ENCODE assay signal across 16 cellular contexts in genomic region chr16:25553711-25554436, GRCh38.
DNase-seq lines count a peak whose midpoint lies in the region; TF ChIP-seq lines count a peak whose summit lies in the region.
"Had no signal": no experiment of that assay in that cellular context is flagged by ENCODE, and none has a peak within 500 bp of the region (broad histone marks: within the 10 kb centered on the region; RNA-seq: fewer than 3 reads in every experiment).

No MANE protein-coding gene starts in this region.

- H3K4me1 ChIP-seq in endodermal cell (ENCODE audit: control insufficient read depth, insufficient read depth, low read length): no peaks in the 10 kb centered on the region
- peaks cover 15% of the 10 kb centered on the region for H3K4me1 ChIP-seq in neural progenitor cell
- no peaks in the 10 kb centered on the region for H3K4me1 ChIP-seq in MM.1S (ENCODE audit: low read length)
- H3K4me1 ChIP-seq: heart left ventricle had no signal

- no peaks in the 10 kb centered on the region for H3K27me3 ChIP-seq in endodermal cell (ENCODE audit: control insufficient read depth, insufficient read depth, low read length, poor library complexity, severe bottlenecking)
- H3K27me3 ChIP-seq in neural progenitor cell: no peaks in the 10 kb centered on the region
- H3K27me3 ChIP-seq in MM.1S (replicated peaks; ENCODE audit: insufficient read depth, low read length): no peaks in the 10 kb centered on the region

- 93 to 95% methylated on average over 2 to 4 of the region's 4 CpGs for WGBS in endodermal cell (ENCODE audit: insufficient coverage in 1 of 2, insufficient read length in 1 of 2), 2 experiments

- H3K9ac ChIP-seq in endodermal cell (ENCODE audit: extremely low read depth, low read length, poor library complexity, severe bottlenecking) (no peak overlapping the region), neural progenitor cell (no peak overlapping the region), MM.1S (ENCODE audit: low read length) (no peak overlapping the region)

- H3K4me3 Mint-ChIP-seq in endodermal cell (no peak overlapping the region), neural progenitor cell (no peak overlapping the region)
- H3K4me3 Mint-ChIP-seq: activated CD4-positive, alpha-beta T cell treated with anti-CD3 and anti-CD28 coated beads for 36 hours; T-cell had no signal

- peak overlapping the region; percentile 32 for H2AFZ ChIP-seq in neural progenitor cell (replicated peaks)
- H2AFZ ChIP-seq in MM.1S (ENCODE audit: low read length): no peak overlapping the region

- H3K36me3 ChIP-seq in endodermal cell (ENCODE audit: control insufficient read depth, insufficient read depth, low read length) (no peaks in the 10 kb centered on the region), neural progenitor cell (no peaks in the 10 kb centered on the region), MM.1S (replicated peaks; ENCODE audit: insufficient read depth, low read length) (no peaks in the 10 kb centered on the region)
- H3K36me3 ChIP-seq: heart left ventricle had no signal

- TF ChIP-seq CTCF in endodermal cell (conservative IDR thresholded peaks at IDR 0.05) (no peak), neural progenitor cell (IDR thresholded peaks at IDR 0.05) (no peak), GM10266 (IDR thresholded peaks at IDR 0.05; ENCODE audit: control insufficient read depth, insufficient read depth, low read depth, missing control alignments) (no peak), MM.1S (IDR thresholded peaks at IDR 0.05; ENCODE audit: low read length) (no peak)

- DNase-seq in NCI-H2171 treated with DMSO at 0.1 percent for 48 hours (lab: John Stamatoyannopoulos, UW): peak; percentile 4
- no peak for DNase-seq in NCI-H2171 (lab: John Stamatoyannopoulos, UW)
- peak; percentile 5 for DNase-seq in NCI-H226
- DNase-seq in endodermal cell: no peak
- DNase-seq in neural progenitor cell (ENCODE audit: low spot score): peak; percentile 12
- DNase-seq in GM10266 (ENCODE audit: extremely low spot score): no peak
- no peak for DNase-seq in MM.1S
- DNase-seq in NCI-H1930 (lab: John Stamatoyannopoulos, UW): no peak
- DNase-seq: activated CD4-positive, alpha-beta T cell treated with anti-CD3 and anti-CD28 coated beads for 36 hours; COR-L47; effector memory CD4-positive, alpha-beta T cell; heart left ventricle; left colon; NCI-H446; T-cell had no signal

- H3K27ac ChIP-seq in endodermal cell (ENCODE audit: low read depth, low read length) (no peak overlapping the region), neural progenitor cell (no peak overlapping the region), MM.1S (ENCODE audit: low read length) (no peak overlapping the region)
- H3K27ac ChIP-seq: 22Rv1, heart left ventricle had no signal

- H3K4me2 ChIP-seq in neural progenitor cell (no peak overlapping the region), MM.1S (ENCODE audit: low read depth, low read length) (no peak overlapping the region)

- no peaks in the 10 kb centered on the region for H3K9me2 ChIP-seq in MM.1S (replicated peaks; ENCODE audit: insufficient read depth, low read length)

- H3K9me3 ChIP-seq in endodermal cell (ENCODE audit: control insufficient read depth, low read length) (peaks cover 30% of the 10 kb centered on the region), neural progenitor cell (ENCODE audit: low read depth) (no peaks in the 10 kb centered on the region), MM.1S (replicated peaks; ENCODE audit: insufficient read depth, low read length) (no peaks in the 10 kb centered on the region)

- H3K27ac Mint-ChIP-seq in endodermal cell: no peak overlapping the region
- H3K27ac Mint-ChIP-seq in neural progenitor cell: no peak overlapping the region
- H3K27ac Mint-ChIP-seq: activated CD4-positive, alpha-beta T cell treated with anti-CD3 and anti-CD28 coated beads for 36 hours; T-cell had no signal

- H3F3A ChIP-seq in neural progenitor cell (ENCODE audit: low read depth) (no peaks in the 10 kb centered on the region), MM.1S (ENCODE audit: insufficient read depth, low read length) (no peaks in the 10 kb centered on the region)

- H3K27me3 Mint-ChIP-seq in endodermal cell (ENCODE audit: insufficient read depth): no peaks in the 10 kb centered on the region
- peaks cover 2% of the 10 kb centered on the region for H3K27me3 Mint-ChIP-seq in neural progenitor cell (ENCODE audit: insufficient read depth, low read depth)

- H3K4me3 ChIP-seq in endodermal cell (ENCODE audit: low read length) (peak overlapping the region; percentile 23), neural progenitor cell (no peak overlapping the region), MM.1S (ENCODE audit: low read length) (no peak overlapping the region)
- H3K4me3 ChIP-seq: heart left ventricle had no signal

- H3K79me2 ChIP-seq in neural progenitor cell (ENCODE audit: low read depth) (no peaks in the 10 kb centered on the region), MM.1S (ENCODE audit: low read length) (no peaks in the 10 kb centered on the region)

- H3K4me1 Mint-ChIP-seq in endodermal cell (no peaks in the 10 kb centered on the region), neural progenitor cell (no peaks in the 10 kb centered on the region)
- H3K4me1 Mint-ChIP-seq: activated CD4-positive, alpha-beta T cell treated with anti-CD3 and anti-CD28 coated beads for 36 hours; T-cell had no signal

- H3K9me3 Mint-ChIP-seq in endodermal cell (peaks cover 15% of the 10 kb centered on the region), neural progenitor cell (no peaks in the 10 kb centered on the region)

- H4K20me1 ChIP-seq in neural progenitor cell (ENCODE audit: low read depth) (no peaks in the 10 kb centered on the region), MM.1S (ENCODE audit: insufficient read depth, low read length) (no peaks in the 10 kb centered on the region)

- H3K36me3 Mint-ChIP-seq in endodermal cell (ENCODE audit: low read depth): no peaks in the 10 kb centered on the region
- H3K36me3 Mint-ChIP-seq in neural progenitor cell: no peaks in the 10 kb centered on the region
- H3K36me3 Mint-ChIP-seq: T-cell had no signal

Comparison
In these comparisons a context has a peak if more than half of its experiments do, and no peak if none do; other contexts are left out.
1. DNase-seq: peak in NCI-H2171 treated with DMSO at 0.1 percent for 48 hours (single experiment), NCI-H226 (single experiment) and neural progenitor cell (single experiment); none in NCI-H2171 (single experiment), endodermal cell (single experiment), GM10266 (single experiment), MM.1S (single experiment) and NCI-H1930 (0 of 2).